ENCODE assay signal across 1 cellular context in the genomic region with DNA sequence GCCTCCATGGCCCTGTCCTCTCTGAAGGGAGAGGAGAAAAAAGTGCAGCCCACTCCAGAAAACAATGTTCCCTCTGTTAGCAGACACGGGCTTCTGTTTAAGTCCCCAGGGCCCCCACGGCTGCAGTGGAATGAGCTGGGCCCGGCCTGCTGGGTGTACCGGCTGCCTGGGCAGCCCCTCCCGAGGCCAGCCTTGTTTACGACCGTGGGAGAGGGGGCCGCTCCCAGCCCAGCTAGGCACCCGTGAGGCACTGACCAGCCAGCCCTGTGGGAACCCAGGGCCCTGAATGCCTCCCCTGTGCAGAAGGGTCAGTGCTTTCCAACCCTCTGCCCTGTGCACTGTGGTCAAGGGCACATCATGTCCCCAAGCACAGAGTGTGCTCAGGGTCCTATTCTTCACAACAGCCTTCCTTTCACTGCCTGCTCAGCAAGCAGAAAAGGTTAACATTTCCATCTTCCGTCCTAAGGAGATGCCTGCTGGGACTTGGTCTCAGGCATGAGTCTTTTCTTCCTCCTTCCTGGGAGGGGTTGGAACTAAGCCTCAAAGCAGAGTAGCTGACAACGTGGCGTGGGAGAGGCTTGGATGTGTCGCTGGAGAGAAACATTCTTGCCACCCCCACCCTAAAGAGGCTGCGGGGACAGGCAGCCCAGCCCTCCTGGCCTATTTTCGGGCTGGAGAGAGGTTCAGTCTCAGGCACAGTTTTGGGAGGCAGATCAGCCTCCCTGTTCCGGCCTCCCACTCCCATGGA.
A peak's percentile ranks its signal among the peaks of the same experiment; 100 is the strongest.
TF ChIP-seq lines count a peak whose summit lies in the region.

No MANE protein-coding gene starts in this region.

TF ChIP-seq in HepG2, 621 proteins besides CTCF, POLR2A, EP300 and RAD21 (continued from another document):
- TF ChIP-seq, protein P1, sequence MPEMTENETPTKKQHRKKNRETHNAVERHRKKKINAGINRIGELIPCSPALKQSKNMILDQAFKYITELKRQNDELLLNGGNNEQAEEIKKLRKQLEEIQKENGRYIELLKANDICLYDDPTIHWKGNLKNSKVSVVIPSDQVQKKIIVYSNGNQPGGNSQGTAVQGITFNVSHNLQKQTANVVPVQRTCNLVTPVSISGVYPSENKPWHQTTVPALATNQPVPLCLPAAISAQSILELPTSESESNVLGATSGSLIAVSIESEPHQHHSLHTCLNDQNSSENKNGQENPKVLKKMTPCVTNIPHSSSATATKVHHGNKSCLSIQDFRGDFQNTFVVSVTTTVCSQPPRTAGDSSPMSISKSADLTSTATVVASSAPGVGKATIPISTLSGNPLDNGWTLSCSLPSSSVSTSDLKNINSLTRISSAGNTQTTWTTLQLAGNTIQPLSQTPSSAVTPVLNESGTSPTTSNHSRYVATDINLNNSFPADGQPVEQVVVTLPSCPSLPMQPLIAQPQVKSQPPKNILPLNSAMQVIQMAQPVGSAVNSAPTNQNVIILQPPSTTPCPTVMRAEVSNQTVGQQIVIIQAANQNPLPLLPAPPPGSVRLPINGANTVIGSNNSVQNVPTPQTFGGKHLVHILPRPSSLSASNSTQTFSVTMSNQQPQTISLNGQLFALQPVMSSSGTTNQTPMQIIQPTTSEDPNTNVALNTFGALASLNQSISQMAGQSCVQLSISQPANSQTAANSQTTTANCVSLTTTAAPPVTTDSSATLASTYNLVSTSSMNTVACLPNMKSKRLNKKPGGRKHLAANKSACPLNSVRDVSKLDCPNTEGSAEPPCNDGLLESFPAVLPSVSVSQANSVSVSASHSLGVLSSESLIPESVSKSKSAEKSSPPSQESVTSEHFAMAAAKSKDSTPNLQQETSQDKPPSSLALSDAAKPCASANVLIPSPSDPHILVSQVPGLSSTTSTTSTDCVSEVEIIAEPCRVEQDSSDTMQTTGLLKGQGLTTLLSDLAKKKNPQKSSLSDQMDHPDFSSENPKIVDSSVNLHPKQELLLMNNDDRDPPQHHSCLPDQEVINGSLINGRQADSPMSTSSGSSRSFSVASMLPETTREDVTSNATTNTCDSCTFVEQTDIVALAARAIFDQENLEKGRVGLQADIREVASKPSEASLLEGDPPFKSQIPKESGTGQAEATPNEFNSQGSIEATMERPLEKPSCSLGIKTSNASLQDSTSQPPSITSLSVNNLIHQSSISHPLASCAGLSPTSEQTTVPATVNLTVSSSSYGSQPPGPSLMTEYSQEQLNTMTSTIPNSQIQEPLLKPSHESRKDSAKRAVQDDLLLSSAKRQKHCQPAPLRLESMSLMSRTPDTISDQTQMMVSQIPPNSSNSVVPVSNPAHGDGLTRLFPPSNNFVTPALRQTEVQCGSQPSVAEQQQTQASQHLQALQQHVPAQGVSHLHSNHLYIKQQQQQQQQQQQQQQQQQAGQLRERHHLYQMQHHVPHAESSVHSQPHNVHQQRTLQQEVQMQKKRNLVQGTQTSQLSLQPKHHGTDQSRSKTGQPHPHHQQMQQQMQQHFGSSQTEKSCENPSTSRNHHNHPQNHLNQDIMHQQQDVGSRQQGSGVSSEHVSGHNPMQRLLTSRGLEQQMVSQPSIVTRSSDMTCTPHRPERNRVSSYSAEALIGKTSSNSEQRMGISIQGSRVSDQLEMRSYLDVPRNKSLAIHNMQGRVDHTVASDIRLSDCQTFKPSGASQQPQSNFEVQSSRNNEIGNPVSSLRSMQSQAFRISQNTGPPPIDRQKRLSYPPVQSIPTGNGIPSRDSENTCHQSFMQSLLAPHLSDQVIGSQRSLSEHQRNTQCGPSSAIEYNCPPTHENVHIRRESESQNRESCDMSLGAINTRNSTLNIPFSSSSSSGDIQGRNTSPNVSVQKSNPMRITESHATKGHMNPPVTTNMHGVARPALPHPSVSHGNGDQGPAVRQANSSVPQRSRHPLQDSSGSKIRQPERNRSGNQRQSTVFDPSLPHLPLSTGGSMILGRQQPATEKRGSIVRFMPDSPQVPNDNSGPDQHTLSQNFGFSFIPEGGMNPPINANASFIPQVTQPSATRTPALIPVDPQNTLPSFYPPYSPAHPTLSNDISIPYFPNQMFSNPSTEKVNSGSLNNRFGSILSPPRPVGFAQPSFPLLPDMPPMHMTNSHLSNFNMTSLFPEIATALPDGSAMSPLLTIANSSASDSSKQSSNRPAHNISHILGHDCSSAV (CRISPR knock-in tag; IDR thresholded peaks at IDR 0.05; ENCODE audit: borderline replicate concordance) = no peak
- TF ChIP-seq, protein P2, sequence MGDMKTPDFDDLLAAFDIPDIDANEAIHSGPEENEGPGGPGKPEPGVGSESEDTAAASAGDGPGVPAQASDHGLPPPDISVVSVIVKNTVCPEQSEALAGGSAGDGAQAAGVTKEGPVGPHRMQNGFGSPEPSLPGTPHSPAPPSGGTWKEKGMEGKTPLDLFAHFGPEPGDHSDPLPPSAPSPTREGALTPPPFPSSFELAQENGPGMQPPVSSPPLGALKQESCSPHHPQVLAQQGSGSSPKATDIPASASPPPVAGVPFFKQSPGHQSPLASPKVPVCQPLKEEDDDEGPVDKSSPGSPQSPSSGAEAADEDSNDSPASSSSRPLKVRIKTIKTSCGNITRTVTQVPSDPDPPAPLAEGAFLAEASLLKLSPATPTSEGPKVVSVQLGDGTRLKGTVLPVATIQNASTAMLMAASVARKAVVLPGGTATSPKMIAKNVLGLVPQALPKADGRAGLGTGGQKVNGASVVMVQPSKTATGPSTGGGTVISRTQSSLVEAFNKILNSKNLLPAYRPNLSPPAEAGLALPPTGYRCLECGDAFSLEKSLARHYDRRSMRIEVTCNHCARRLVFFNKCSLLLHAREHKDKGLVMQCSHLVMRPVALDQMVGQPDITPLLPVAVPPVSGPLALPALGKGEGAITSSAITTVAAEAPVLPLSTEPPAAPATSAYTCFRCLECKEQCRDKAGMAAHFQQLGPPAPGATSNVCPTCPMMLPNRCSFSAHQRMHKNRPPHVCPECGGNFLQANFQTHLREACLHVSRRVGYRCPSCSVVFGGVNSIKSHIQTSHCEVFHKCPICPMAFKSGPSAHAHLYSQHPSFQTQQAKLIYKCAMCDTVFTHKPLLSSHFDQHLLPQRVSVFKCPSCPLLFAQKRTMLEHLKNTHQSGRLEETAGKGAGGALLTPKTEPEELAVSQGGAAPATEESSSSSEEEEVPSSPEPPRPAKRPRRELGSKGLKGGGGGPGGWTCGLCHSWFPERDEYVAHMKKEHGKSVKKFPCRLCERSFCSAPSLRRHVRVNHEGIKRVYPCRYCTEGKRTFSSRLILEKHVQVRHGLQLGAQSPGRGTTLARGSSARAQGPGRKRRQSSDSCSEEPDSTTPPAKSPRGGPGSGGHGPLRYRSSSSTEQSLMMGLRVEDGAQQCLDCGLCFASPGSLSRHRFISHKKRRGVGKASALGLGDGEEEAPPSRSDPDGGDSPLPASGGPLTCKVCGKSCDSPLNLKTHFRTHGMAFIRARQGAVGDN (CRISPR knock-in tag; IDR thresholded peaks at IDR 0.05) = peak; percentile 77
- TF ChIP-seq ZFX (CRISPR knock-in tag; IDR thresholded peaks at IDR 0.05; ENCODE audit: low read depth) = peak; percentile 39; the same call in 1 of the 2 replicates
- 0 out of 2 replicates have a peak, but pooled peaks have one; percentile 16 for TF ChIP-seq KDM2A (CRISPR knock-in tag; IDR thresholded peaks at IDR 0.05; ENCODE audit: borderline replicate concordance, low read depth)
- 0 out of 2 replicates have a peak, but pooled peaks have one; percentile 44 for TF ChIP-seq ZBTB7B (CRISPR knock-in tag; IDR thresholded peaks at IDR 0.05)
- peak; percentile 59 for TF ChIP-seq HDAC1 (CRISPR knock-in tag; IDR thresholded peaks at IDR 0.05)
- TF ChIP-seq ZC3H13 (CRISPR knock-in tag; IDR thresholded peaks at IDR 0.05) = no peak
